Comparison of ENCODE assay signal across 1 cellular context in the genomic region with DNA sequence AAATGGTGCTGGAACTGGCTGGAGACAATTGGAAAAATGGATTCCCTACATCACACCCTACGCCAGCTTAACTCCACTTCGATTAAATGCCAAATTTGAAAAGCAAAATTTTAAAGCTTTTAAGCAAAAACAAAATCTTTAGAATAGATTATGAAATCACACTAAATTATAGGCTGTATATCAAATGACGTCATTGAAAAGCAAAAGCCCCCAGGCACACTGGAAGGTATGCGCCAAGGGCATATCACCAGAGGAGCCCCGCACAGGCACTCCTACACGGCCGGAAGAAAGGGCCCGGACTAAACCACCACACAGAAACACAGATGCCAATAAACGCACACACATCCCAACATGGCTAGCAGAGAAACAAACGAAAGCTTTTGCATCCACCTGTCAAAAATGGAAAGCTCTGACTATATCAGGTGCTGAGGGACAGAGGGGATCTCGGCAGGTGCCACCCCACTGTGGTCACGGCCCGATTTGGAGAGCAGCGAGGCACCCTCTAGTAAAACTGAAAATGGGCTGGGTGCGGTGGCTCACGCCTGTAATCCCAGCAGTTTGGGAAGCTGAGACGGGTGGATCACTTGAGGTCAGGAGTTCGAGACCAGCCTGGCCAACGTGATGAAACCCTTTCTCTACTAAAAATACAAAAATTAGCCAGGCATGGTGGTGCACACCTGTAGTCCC.
TF ChIP-seq lines count a peak whose summit lies in the region.

No MANE protein-coding gene starts in this region.

TF ChIP-seq in HepG2, 621 proteins besides CTCF, POLR2A, EP300 and RAD21:
- no peak for TF ChIP-seq ATF4 (CRISPR knock-in tag; IDR thresholded peaks at IDR 0.05)
- TF ChIP-seq ZBTB7B (CRISPR knock-in tag; IDR thresholded peaks at IDR 0.05), result no peak
- TF ChIP-seq MAFK (conservative IDR thresholded peaks at IDR 0.05 in 1 of 2, IDR thresholded peaks at IDR 0.05 in 1 of 2; ENCODE audit: low read length in 2 of 2), result no peak
- TF ChIP-seq CENPT (CRISPR knock-in tag; IDR thresholded peaks at IDR 0.05; ENCODE audit: low read depth), result no peak
- no peak for TF ChIP-seq HOXA5 (CRISPR knock-in tag; IDR thresholded peaks at IDR 0.05)
- TF ChIP-seq SPEN (CRISPR knock-in tag; IDR thresholded peaks at IDR 0.05; ENCODE audit: low read depth), result no peak
- TF ChIP-seq ZNF841 (CRISPR knock-in tag; IDR thresholded peaks at IDR 0.05; ENCODE audit: borderline replicate concordance), result no peak
- no peak for TF ChIP-seq U2AF1 (optimal IDR thresholded peaks at IDR 0.05; ENCODE audit: low read depth, low read length)
- 0 out of 2 replicates have a peak, but pooled peaks have one; percentile 6 for TF ChIP-seq SP4 (CRISPR knock-in tag; IDR thresholded peaks at IDR 0.05)
- 0 out of 2 replicates have a peak, but pooled peaks have one; percentile 8 for TF ChIP-seq ATF7 (IDR thresholded peaks at IDR 0.05)
- no peak for TF ChIP-seq ATF7 (CRISPR knock-in tag; IDR thresholded peaks at IDR 0.05)
- TF ChIP-seq ZNF556 (CRISPR knock-in tag; IDR thresholded peaks at IDR 0.05; ENCODE audit: borderline replicate concordance), result no peak
- no peak for TF ChIP-seq ZKSCAN5 (CRISPR knock-in tag; IDR thresholded peaks at IDR 0.05)
- TF ChIP-seq ZNF354B (CRISPR knock-in tag; IDR thresholded peaks at IDR 0.05), result no peak
TF ChIP-seq in HepG2: peak in this region for 2.
